ENCODE assay signal across 9 cellular contexts in genomic region chr11:68002943-68003845, GRCh38. TPM values are rescaled to one million over a fixed set of nuclear protein-coding genes. Genes with fewer than 3 reads are reported as not detected.
DNase-seq lines count a peak whose midpoint lies in the region; ATAC-seq and TF ChIP-seq lines count a peak whose summit lies in the region.
"Had no signal": no experiment of that assay in that cellular context is flagged by ENCODE, and none has a peak within 500 bp of the region (broad histone marks: within the 10 kb centered on the region; RNA-seq: fewer than 3 reads in every experiment).

No MANE protein-coding gene starts in this region.

- WGBS in gastroesophageal sphincter (ENCODE audit: low coverage in 1 of 2), 2 donors: no CpG with 5 or more reads among the region's 86 CpGs

- H3K4me1 ChIP-seq in gastroesophageal sphincter (peaks cover 0 to 22% (median 0%) of the 10 kb centered on the region in 3 donors), rectal smooth muscle tissue (ENCODE audit: control insufficient read depth, insufficient read depth, low read length) (no peaks in the 10 kb centered on the region)

- DNase-seq in GM12864 (ENCODE audit: low read depth): no peak
- DNase-seq in NCI-H748 treated with DMSO at 0.1 percent for 48 hours (lab: John Stamatoyannopoulos, UW): peak; percentile 14
- DNase-seq in activated T-cell treated with anti-CD3 and anti-CD28 coated beads, Interleukin-2, amount 50 U/mL, for 72 hours: peak; percentile 56 to 61
- DNase-seq in cerebellar cortex (ENCODE audit: low spot score): no peak
- DNase-seq in NCI-H2107 treated with DMSO at 0.1 percent for 48 hours (lab: John Stamatoyannopoulos, UW; ENCODE audit: unreplicated experiment): no peak

- H3K27ac Mint-ChIP-seq in activated T-cell treated with anti-CD3 and anti-CD28 coated beads, Interleukin-2, amount 50 U/mL, for 72 hours: no peak overlapping the region

- H3K9me3 Mint-ChIP-seq in activated T-cell treated with anti-CD3 and anti-CD28 coated beads, Interleukin-2, amount 50 U/mL, for 72 hours: no peaks in the 10 kb centered on the region

- peak; percentile 52 for ATAC-seq in HG02759 (IDR thresholded peaks at IDR 0.05; ENCODE audit: unreplicated experiment)
- peak; percentile 61 to 64 for ATAC-seq in activated T-cell treated with anti-CD3 and anti-CD28 coated beads, Interleukin-2, amount 50 U/mL, for 72 hours (replicated peaks in 1 of 2)
- peak; percentile 38 for ATAC-seq in gastroesophageal sphincter

- H3K36me3 Mint-ChIP-seq in activated T-cell treated with anti-CD3 and anti-CD28 coated beads, Interleukin-2, amount 50 U/mL, for 72 hours (ENCODE audit: insufficient read depth in 2 of 2): no peaks in the 10 kb centered on the region

- H3K4me1 Mint-ChIP-seq in activated T-cell treated with anti-CD3 and anti-CD28 coated beads, Interleukin-2, amount 50 U/mL, for 72 hours (ENCODE audit: low read depth): peaks cover 29% of the 10 kb centered on the region

- no peak overlapping the region for H3K9ac ChIP-seq in rectal smooth muscle tissue (ENCODE audit: low read length)

- TF ChIP-seq POLR2A in gastroesophageal sphincter (IDR thresholded peaks at IDR 0.05): no peak

- H3K27me3 ChIP-seq in gastroesophageal sphincter: no peaks in the 10 kb centered on the region
- no peaks in the 10 kb centered on the region for H3K27me3 ChIP-seq in rectal smooth muscle tissue (ENCODE audit: control insufficient read depth, insufficient read depth, low read length)

- peak overlapping the region; percentile 58 to 77 for H3K4me3 Mint-ChIP-seq in activated T-cell treated with anti-CD3 and anti-CD28 coated beads, Interleukin-2, amount 50 U/mL, for 72 hours

- H3K36me3 ChIP-seq in gastroesophageal sphincter (no peaks in the 10 kb centered on the region), rectal smooth muscle tissue (ENCODE audit: control insufficient read depth, insufficient read depth, low read length) (no peaks in the 10 kb centered on the region)

- no peaks in the 10 kb centered on the region for H3K27me3 Mint-ChIP-seq in activated T-cell treated with anti-CD3 and anti-CD28 coated beads, Interleukin-2, amount 50 U/mL, for 72 hours (ENCODE audit: low read depth)

- no peaks in the 10 kb centered on the region for H3K9me3 ChIP-seq in gastroesophageal sphincter

- TF ChIP-seq EP300 in gastroesophageal sphincter (IDR thresholded peaks at IDR 0.05): no peak

- H3K27ac ChIP-seq in gastroesophageal sphincter (peak overlapping the region in 3 of 4 donors; percentile 72 to 80 (median 73)), rectal smooth muscle tissue (ENCODE audit: low read depth, low read length) (peak overlapping the region; percentile 38)

- TF ChIP-seq CTCF in GM12864 (IDR thresholded peaks at IDR 0.05; ENCODE audit: low read depth, low read length, missing control alignments) (no peak), gastroesophageal sphincter (IDR thresholded peaks at IDR 0.05) (no peak)

- H3K4me3 ChIP-seq in GM12864 (ENCODE audit: low read depth, low read length): peak overlapping the region; percentile 74
- H3K4me3 ChIP-seq in gastroesophageal sphincter: peak overlapping the region; percentile 42 to 91
- H3K4me3 ChIP-seq in rectal smooth muscle tissue (ENCODE audit: low read length): peak overlapping the region; percentile 66

RNA-seq across cellular contexts. Expression of gene UNC93B1, which starts 0.7 kb away (rescaled TPM):
- 10 to 100 TPM in 1 of 2 donors, 1 to 10 TPM in 1; 8.0 to 16.7 TPM for total RNA-seq in activated T-cell treated with anti-CD3 and anti-CD28 coated beads, Interleukin-2, amount 50 U/mL, for 72 hours
- 10 to 100 TPM; 12.6 to 33.0 (median 26.1) TPM for total RNA-seq in gastroesophageal sphincter

RNA-seq across cellular contexts. Expression of gene ALDH3B1, which starts 6.9 kb away (rescaled TPM):
- total RNA-seq in activated T-cell treated with anti-CD3 and anti-CD28 coated beads, Interleukin-2, amount 50 U/mL, for 72 hours: under 1 TPM; 0.10 to 0.16 TPM
- 10 to 100 TPM in 2 of 4 donors, 1 to 10 TPM in 2; 6.4 to 15.1 (median 11.2) TPM for total RNA-seq in gastroesophageal sphincter
- total RNA-seq: activated CD8-positive, alpha-beta memory T cell treated with anti-CD3 and anti-CD28 coated beads for 36 hours had no signal

RNA-seq across cellular contexts. Expression of gene NDUFS8, which starts 27.3 kb away (rescaled TPM):
- total RNA-seq in activated T-cell treated with anti-CD3 and anti-CD28 coated beads, Interleukin-2, amount 50 U/mL, for 72 hours: 100 to 1,000 TPM; 128 to 129 TPM
- 100 to 1,000 TPM; 145 to 203 (median 159) TPM for total RNA-seq in gastroesophageal sphincter

RNA-seq across cellular contexts. Expression of gene TCIRG1, which starts 35.6 kb away (rescaled TPM):
- total RNA-seq in activated T-cell treated with anti-CD3 and anti-CD28 coated beads, Interleukin-2, amount 50 U/mL, for 72 hours: 100 to 1,000 TPM; 141 to 146 TPM
- total RNA-seq in gastroesophageal sphincter: 100 to 1,000 TPM in 1 of 4 donors, 10 to 100 TPM in 3; 44.5 to 140 (median 81.2) TPM

Comparison
In these comparisons a context has a peak if more than half of its experiments do, and no peak if none do; other contexts are left out.
1. DNase-seq: peak in NCI-H748 treated with DMSO at 0.1 percent for 48 hours (single experiment) and activated T-cell treated with anti-CD3 and anti-CD28 coated beads, Interleukin-2, amount 50 U/mL, for 72 hours (2 of 2); none in GM12864 (single experiment), cerebellar cortex (single experiment) and NCI-H2107 treated with DMSO at 0.1 percent for 48 hours (single experiment).
2. RNA of gene ALDH3B1, which starts 6.9 kb away (total RNA-seq): 6.4 to 15.1 TPM in gastroesophageal sphincter; 0.10 to 0.16 TPM in activated T-cell treated with anti-CD3 and anti-CD28 coated beads, Interleukin-2, amount 50 U/mL, for 72 hours; every median in the first group is over 4 times any median in the second.
3. Peak in every context shown above with its lines, with median percentiles within 50 percentile points of each other: H3K4me3 ChIP-seq and ATAC-seq.